ENCODE assay signal across 1 cellular context in the genomic region with DNA sequence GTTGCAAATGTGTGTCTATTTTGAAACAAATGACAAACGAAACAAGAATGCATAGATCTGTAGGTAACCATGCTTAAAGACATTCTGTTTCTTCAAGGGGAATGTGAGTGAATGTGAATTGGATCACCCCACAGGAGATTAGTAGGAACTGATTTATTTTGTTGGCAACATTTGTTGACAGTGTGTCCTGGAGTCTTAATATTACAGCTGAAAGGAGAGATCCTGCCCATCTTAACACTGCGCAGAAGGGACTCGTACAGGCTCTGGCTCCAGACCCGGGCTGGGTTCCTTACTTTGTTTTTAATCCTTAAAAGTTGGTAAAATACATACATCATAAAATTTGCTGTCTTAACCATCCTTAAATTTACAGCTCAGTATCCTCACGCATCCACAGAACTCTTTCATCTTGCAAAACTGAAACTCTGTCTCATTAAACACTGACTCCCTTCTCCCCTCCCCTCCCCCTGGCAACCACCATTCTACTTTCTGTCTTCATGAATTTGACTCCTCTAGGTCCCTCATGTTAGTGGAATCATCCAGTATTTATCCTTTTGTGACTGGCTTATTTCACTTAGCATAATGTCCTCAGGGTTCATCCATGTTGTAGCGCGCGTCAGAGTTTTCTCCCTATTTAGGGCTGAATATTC.
TF ChIP-seq lines count a peak whose summit lies in the region.

No MANE protein-coding gene starts in this region.

TF ChIP-seq in GM12878, 131 proteins besides CTCF, POLR2A, EP300 and RAD21 (continued from another document):
- TF ChIP-seq, protein P1, sequence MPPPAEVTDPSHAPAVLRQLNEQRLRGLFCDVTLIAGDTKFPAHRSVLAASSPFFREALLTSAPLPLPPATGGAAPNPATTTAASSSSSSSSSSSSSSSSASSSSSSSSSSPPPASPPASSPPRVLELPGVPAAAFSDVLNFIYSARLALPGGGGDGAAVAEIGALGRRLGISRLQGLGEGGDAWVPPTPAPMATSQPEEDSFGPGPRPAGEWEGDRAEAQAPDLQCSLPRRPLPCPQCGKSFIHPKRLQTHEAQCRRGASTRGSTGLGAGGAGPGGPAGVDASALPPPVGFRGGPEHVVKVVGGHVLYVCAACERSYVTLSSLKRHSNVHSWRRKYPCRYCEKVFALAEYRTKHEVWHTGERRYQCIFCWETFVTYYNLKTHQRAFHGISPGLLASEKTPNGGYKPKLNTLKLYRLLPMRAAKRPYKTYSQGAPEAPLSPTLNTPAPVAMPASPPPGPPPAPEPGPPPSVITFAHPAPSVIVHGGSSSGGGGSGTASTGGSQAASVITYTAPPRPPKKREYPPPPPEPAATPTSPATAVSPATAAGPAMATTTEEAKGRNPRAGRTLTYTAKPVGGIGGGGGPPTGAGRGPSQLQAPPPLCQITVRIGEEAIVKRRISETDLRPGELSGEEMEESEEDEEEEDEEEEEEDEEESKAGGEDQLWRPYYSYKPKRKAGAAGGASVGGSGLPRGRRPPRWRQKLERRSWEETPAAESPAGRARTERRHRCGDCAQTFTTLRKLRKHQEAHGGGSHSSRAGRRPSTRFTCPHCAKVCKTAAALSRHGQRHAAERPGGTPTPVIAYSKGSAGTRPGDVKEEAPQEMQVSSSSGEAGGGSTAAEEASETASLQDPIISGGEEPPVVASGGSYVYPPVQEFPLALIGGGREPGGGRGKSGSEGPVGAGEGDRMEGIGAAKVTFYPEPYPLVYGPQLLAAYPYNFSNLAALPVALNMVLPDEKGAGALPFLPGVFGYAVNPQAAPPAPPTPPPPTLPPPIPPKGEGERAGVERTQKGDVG (CRISPR knock-in tag; IDR thresholded peaks at IDR 0.05), result no peak
- no peak for TF ChIP-seq TAF1 (IDR thresholded peaks at IDR 0.05; ENCODE audit: borderline replicate concordance, low read depth, low read length)
- TF ChIP-seq DPF2 (IDR thresholded peaks at IDR 0.05), result no peak
- no peak for TF ChIP-seq HDAC6 (IDR thresholded peaks at IDR 0.05; ENCODE audit: unreplicated experiment)
- no peak for TF ChIP-seq ZNF384 (IDR thresholded peaks at IDR 0.05; ENCODE audit: borderline replicate concordance, low read depth, low read length)
TF ChIP-seq in GM12878: peak in this region for 0.
